ENCODE assay signal across 33 cellular contexts in the genomic region with DNA sequence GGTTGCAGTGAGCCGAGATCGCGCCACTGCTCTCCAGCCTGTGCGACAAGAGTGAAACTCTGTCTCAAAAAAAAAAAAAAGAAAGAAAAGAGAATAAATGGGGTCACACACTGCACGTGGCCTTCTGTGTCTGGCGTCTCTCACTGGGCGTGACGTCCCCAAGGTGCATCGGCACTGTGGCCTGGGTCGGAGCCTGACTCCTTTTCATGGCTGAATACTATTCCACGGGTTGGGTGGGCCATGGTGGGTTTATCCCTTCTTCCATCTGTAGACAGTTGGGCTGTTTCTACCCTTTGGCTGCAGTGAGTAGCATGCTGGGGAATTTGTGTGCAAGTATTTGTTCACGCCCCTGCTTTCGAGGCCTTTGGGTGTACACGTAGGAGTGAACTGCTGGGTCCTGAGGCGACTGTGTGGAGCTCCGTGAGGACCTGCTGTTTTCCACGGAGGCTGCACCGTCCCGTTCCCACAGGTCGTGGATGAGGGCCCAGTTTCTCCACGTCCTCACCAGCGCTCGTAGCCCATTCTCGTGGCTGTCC. TPM values are rescaled to one million over a fixed set of nuclear protein-coding genes. Genes with fewer than 3 reads are reported as not detected.
"Had no signal": no experiment of that assay in that cellular context is flagged by ENCODE, and none has a peak within 500 bp of the region (broad histone marks: within the 10 kb centered on the region; RNA-seq: fewer than 3 reads in every experiment).

No MANE protein-coding gene starts in this region.

- H3K4me3 ChIP-seq: MG63, SJCRH30, SK-N-MC had no signal

- H3K4me1 ChIP-seq: SJCRH30 had no signal

- H3K27me3 ChIP-seq: brain microvascular endothelial cell, MG63, SJCRH30 had no signal

- H3K9me3 Mint-ChIP-seq: activated T-helper 17 cell treated with anti-CD3 and anti-CD28 coated beads, Interleukin-2, amount 50 U/mL, for 72 hours had no signal

- H3K4me1 Mint-ChIP-seq: activated CD4-positive, alpha-beta memory T cell treated with anti-CD3 and anti-CD28 coated beads, Interleukin-2, amount 10 ng/mL, durations not matched to agents 7 days and 5 days; activated CD8-positive, alpha-beta memory T cell treated with anti-CD3 and anti-CD28 coated beads, Interleukin-2, amount 10 ng/mL, durations not matched to agents 7 days and 5 days; activated naive CD8-positive, alpha-beta T cell treated with anti-CD3 and anti-CD28 coated beads for 36 hours; activated T-helper 17 cell treated with anti-CD3 and anti-CD28 coated beads, Interleukin-2, amount 50 U/mL, for 72 hours had no signal

- H3K4me3 Mint-ChIP-seq: activated CD4-positive, alpha-beta memory T cell treated with anti-CD3 and anti-CD28 coated beads, Interleukin-2, amount 10 ng/mL, durations not matched to agents 7 days and 5 days; activated CD8-positive, alpha-beta memory T cell treated with anti-CD3 and anti-CD28 coated beads, Interleukin-2, amount 10 ng/mL, durations not matched to agents 7 days and 5 days; activated naive CD8-positive, alpha-beta T cell treated with anti-CD3 and anti-CD28 coated beads for 36 hours; activated T-cell treated with anti-CD3 and anti-CD28 coated beads, Interleukin-2, amount 50 U/mL, for 72 hours; activated T-helper 17 cell treated with anti-CD3 and anti-CD28 coated beads, Interleukin-2, amount 50 U/mL, for 72 hours had no signal

- H3K27ac ChIP-seq: brain microvascular endothelial cell, SJCRH30, SK-N-MC, WERI-Rb-1 had no signal

- H3K36me3 ChIP-seq: brain microvascular endothelial cell, MG63, SJCRH30 had no signal

- H3K27ac Mint-ChIP-seq: activated CD4-positive, alpha-beta memory T cell treated with anti-CD3 and anti-CD28 coated beads, Interleukin-2, amount 10 ng/mL, durations not matched to agents 7 days and 5 days; activated CD8-positive, alpha-beta memory T cell treated with anti-CD3 and anti-CD28 coated beads, Interleukin-2, amount 10 ng/mL, durations not matched to agents 7 days and 5 days; activated naive CD8-positive, alpha-beta T cell treated with anti-CD3 and anti-CD28 coated beads for 36 hours; activated T-cell treated with anti-CD3 and anti-CD28 coated beads, Interleukin-2, amount 50 U/mL, for 72 hours; activated T-helper 17 cell treated with anti-CD3 and anti-CD28 coated beads, Interleukin-2, amount 50 U/mL, for 72 hours had no signal

- H3K36me3 Mint-ChIP-seq: activated naive CD8-positive, alpha-beta T cell treated with anti-CD3 and anti-CD28 coated beads for 36 hours had no signal

- ATAC-seq: activated CD8-positive, alpha-beta memory T cell treated with anti-CD3 and anti-CD28 coated beads, Interleukin-2, amount 10 ng/mL, durations not matched to agents 7 days and 5 days; activated T-cell treated with anti-CD3 and anti-CD28 coated beads, Interleukin-2, amount 50 U/mL, for 72 hours; activated T-helper 17 cell treated with anti-CD3 and anti-CD28 coated beads, Interleukin-2, amount 50 U/mL, for 72 hours; PC-3 had no signal

- H3K27me3 Mint-ChIP-seq: activated CD4-positive, alpha-beta memory T cell treated with anti-CD3 and anti-CD28 coated beads, Interleukin-2, amount 10 ng/mL, durations not matched to agents 7 days and 5 days; activated CD8-positive, alpha-beta memory T cell treated with anti-CD3 and anti-CD28 coated beads, Interleukin-2, amount 10 ng/mL, durations not matched to agents 7 days and 5 days; activated naive CD8-positive, alpha-beta T cell treated with anti-CD3 and anti-CD28 coated beads for 36 hours; activated T-helper 17 cell treated with anti-CD3 and anti-CD28 coated beads, Interleukin-2, amount 50 U/mL, for 72 hours had no signal

- H3K9me3 ChIP-seq: MG63, SJCRH30 had no signal

- DNase-seq: activated CD4-positive, alpha-beta memory T cell treated with anti-CD3 and anti-CD28 coated beads, Interleukin-2, amount 10 ng/mL, durations not matched to agents 7 days and 5 days; activated CD4-positive, alpha-beta T cell treated with anti-CD3 and anti-CD28 coated beads for 1 hour; activated CD4-positive, alpha-beta T cell treated with anti-CD3 and anti-CD28 coated beads for 48 hours; activated CD4-positive, CD25-positive, alpha-beta regulatory T cell; activated CD8-positive, alpha-beta memory T cell treated with anti-CD3 and anti-CD28 coated beads for 24 hours; activated CD8-positive, alpha-beta memory T cell treated with anti-CD3 and anti-CD28 coated beads, Interleukin-2, amount 10 ng/mL, durations not matched to agents 7 days and 5 days; activated CD8-positive, alpha-beta memory T cell treated with anti-CD3 and anti-CD28 coated beads, Interleukin-2, amount 50 U/mL, for 48 hours; activated effector memory CD4-positive, alpha-beta T cell treated with anti-CD3 and anti-CD28 coated beads, Interleukin-2, amount 50 U/mL, for 16 hours; activated naive CD4-positive, alpha-beta T cell; activated naive CD4-positive, alpha-beta T cell treated with anti-CD3 and anti-CD28 coated beads, Interleukin-2, amount 50 U/mL, for 16 hours; activated naive CD8-positive, alpha-beta T cell treated with anti-CD3 and anti-CD28 coated beads for 36 hours; activated T-cell treated with anti-CD3 and anti-CD28 coated beads, Interleukin-2, amount 50 U/mL, for 1 hour; activated T-cell treated with anti-CD3 and anti-CD28 coated beads, Interleukin-2, amount 50 U/mL, for 72 hours; amniotic stem cell; aorta; brain microvascular endothelial cell; Kasumi-1; KG1; MG63; NCI-H1048; NCI-H1436; NCI-H1694; NCI-H524 treated with DMSO at 0.1 percent for 48 hours; PC-3; SHP77; SJCRH30; T1000; WERI-Rb-1 had no signal

RNA-seq across cellular contexts. Expression of gene MISP, which starts 8.3 kb away (rescaled TPM):
- total RNA-seq: activated CD4-positive, alpha-beta memory T cell treated with anti-CD3 and anti-CD28 coated beads, Interleukin-2, amount 10 ng/mL, durations not matched to agents 7 days and 5 days; activated CD8-positive, alpha-beta memory T cell treated with anti-CD3 and anti-CD28 coated beads, Interleukin-2, amount 10 ng/mL, durations not matched to agents 7 days and 5 days; activated T-cell treated with anti-CD3 and anti-CD28 coated beads, Interleukin-2, amount 50 U/mL, for 72 hours; T-helper 1 cell treated with Interleukin-12 subunit alpha and Interleukin-12 subunit beta and Interleukin-4 antibody, amounts not matched to agents 30 ng/mL and 1 ng/mL, for 36 hours; T-helper 2 cell treated with Interferon-gamma antibody and Interleukin-4, amounts not matched to agents 100 ng/mL and 5 ng/mL, for 36 hours had no signal

RNA-seq across cellular contexts. Expression of gene PALM, which starts 33.9 kb away (rescaled TPM):
- total RNA-seq: activated CD4-positive, alpha-beta memory T cell treated with anti-CD3 and anti-CD28 coated beads, Interleukin-2, amount 10 ng/mL, durations not matched to agents 7 days and 5 days; activated CD8-positive, alpha-beta memory T cell treated with anti-CD3 and anti-CD28 coated beads, Interleukin-2, amount 10 ng/mL, durations not matched to agents 7 days and 5 days; activated naive CD8-positive, alpha-beta T cell treated with anti-CD3 and anti-CD28 coated beads for 36 hours; T-helper 1 cell treated with Interleukin-12 subunit alpha and Interleukin-12 subunit beta and Interleukin-4 antibody, amounts not matched to agents 30 ng/mL and 1 ng/mL, for 36 hours; T-helper 2 cell treated with Interferon-gamma antibody and Interleukin-4, amounts not matched to agents 100 ng/mL and 5 ng/mL, for 36 hours had no signal

RNA-seq across cellular contexts. Expression of gene PRSS57, which starts 47.4 kb away (rescaled TPM):
- total RNA-seq: activated CD4-positive, alpha-beta memory T cell treated with anti-CD3 and anti-CD28 coated beads, Interleukin-2, amount 10 ng/mL, durations not matched to agents 7 days and 5 days; activated naive CD8-positive, alpha-beta T cell treated with anti-CD3 and anti-CD28 coated beads for 36 hours; activated T-helper 17 cell treated with anti-CD3 and anti-CD28 coated beads, Interleukin-2, amount 50 U/mL, for 72 hours; aorta; NCI-H460; PC-3; SJCRH30; T-helper 1 cell treated with Interleukin-12 subunit alpha and Interleukin-12 subunit beta and Interleukin-4 antibody, amounts not matched to agents 30 ng/mL and 1 ng/mL, for 36 hours; T-helper 2 cell treated with Interferon-gamma antibody and Interleukin-4, amounts not matched to agents 100 ng/mL and 5 ng/mL, for 36 hours had no signal
- polyA plus RNA-seq: aorta had no signal
